In genomic region chr3:176978441-176978840, GRCh38 we compare ENCODE assay signal across 17 cellular contexts.
"Had no signal": no experiment of that assay in that cellular context is flagged by ENCODE, and none has a peak within 500 bp of the region (broad histone marks: within the 10 kb centered on the region; RNA-seq: fewer than 3 reads in every experiment).

No MANE protein-coding gene starts in this region.

- H3K27ac Mint-ChIP-seq: activated CD4-positive, alpha-beta T cell treated with anti-CD3 and anti-CD28 coated beads, Interleukin-2, amount 10 ng/mL, durations not matched to agents 7 days and 5 days; activated naive CD8-positive, alpha-beta T cell treated with anti-CD3 and anti-CD28 coated beads, Interleukin-2, amount 10 ng/mL, durations not matched to agents 7 days and 5 days; activated T-helper 1 cell treated with anti-CD3 and anti-CD28 coated beads, Interleukin-12 subunit alpha, Interleukin-12 subunit beta, Interleukin-2, Interleukin-4 antibody, amounts not matched to agents 30 ng/mL and 10 ng/mL and 1 ng/mL, durations not matched to agents 14 hours and 24 hours and 36 hours; brain; natural killer cell; stimulated activated effector memory CD8-positive, alpha-beta T cell treated with anti-CD3 and anti-CD28 coated beads, Interleukin-12 subunit alpha, Interleukin-12 subunit beta, amount 100 ng/mL, for 72 hours had no signal

- DNase-seq: activated CD4-positive, alpha-beta T cell treated with anti-CD3 and anti-CD28 coated beads, Interleukin-2, amount 10 ng/mL, durations not matched to agents 7 days and 5 days; activated CD8-positive, alpha-beta memory T cell treated with anti-CD3 and anti-CD28 coated beads for 24 hours; activated naive CD4-positive, alpha-beta T cell; activated naive CD8-positive, alpha-beta T cell treated with anti-CD3 and anti-CD28 coated beads, Interleukin-2, amount 10 ng/mL, durations not matched to agents 7 days and 5 days; effector memory CD4-positive, alpha-beta T cell; erythroblast; hippocampal formation; kidney glomerular epithelial cell; mesendoderm; natural killer cell; posterior cingulate gyrus; retina; T-helper 9 cell had no signal

- H3K27me3 Mint-ChIP-seq: activated CD4-positive, alpha-beta T cell treated with anti-CD3 and anti-CD28 coated beads, Interleukin-2, amount 10 ng/mL, durations not matched to agents 7 days and 5 days; activated naive CD8-positive, alpha-beta T cell treated with anti-CD3 and anti-CD28 coated beads, Interleukin-2, amount 10 ng/mL, durations not matched to agents 7 days and 5 days; brain had no signal

- H3K36me3 Mint-ChIP-seq: brain; natural killer cell; stimulated activated effector memory CD8-positive, alpha-beta T cell treated with anti-CD3 and anti-CD28 coated beads, Interleukin-12 subunit alpha, Interleukin-12 subunit beta, amount 100 ng/mL, for 72 hours had no signal

- FAIRE-seq: urothelium cell line had no signal

- ATAC-seq: natural killer cell; stimulated activated effector memory CD8-positive, alpha-beta T cell treated with anti-CD3 and anti-CD28 coated beads, Interleukin-12 subunit alpha, Interleukin-12 subunit beta, amount 100 ng/mL, for 72 hours had no signal

- H3K4me1 Mint-ChIP-seq: brain; stimulated activated effector memory CD8-positive, alpha-beta T cell treated with anti-CD3 and anti-CD28 coated beads, Interleukin-12 subunit alpha, Interleukin-12 subunit beta, amount 100 ng/mL, for 72 hours had no signal

- H3K9me3 Mint-ChIP-seq: natural killer cell; stimulated activated effector memory CD8-positive, alpha-beta T cell treated with anti-CD3 and anti-CD28 coated beads, Interleukin-12 subunit alpha, Interleukin-12 subunit beta, amount 100 ng/mL, for 72 hours had no signal

- H3K4me3 Mint-ChIP-seq: activated CD4-positive, alpha-beta T cell treated with anti-CD3 and anti-CD28 coated beads, Interleukin-2, amount 10 ng/mL, durations not matched to agents 7 days and 5 days; activated naive CD8-positive, alpha-beta T cell treated with anti-CD3 and anti-CD28 coated beads, Interleukin-2, amount 10 ng/mL, durations not matched to agents 7 days and 5 days; activated T-helper 1 cell treated with anti-CD3 and anti-CD28 coated beads, Interleukin-12 subunit alpha, Interleukin-12 subunit beta, Interleukin-2, Interleukin-4 antibody, amounts not matched to agents 30 ng/mL and 10 ng/mL and 1 ng/mL, durations not matched to agents 14 hours and 24 hours and 36 hours; brain; natural killer cell; stimulated activated effector memory CD8-positive, alpha-beta T cell treated with anti-CD3 and anti-CD28 coated beads, Interleukin-12 subunit alpha, Interleukin-12 subunit beta, amount 100 ng/mL, for 72 hours had no signal
